ENCODE assay signal across 21 cellular contexts in the genomic region with DNA sequence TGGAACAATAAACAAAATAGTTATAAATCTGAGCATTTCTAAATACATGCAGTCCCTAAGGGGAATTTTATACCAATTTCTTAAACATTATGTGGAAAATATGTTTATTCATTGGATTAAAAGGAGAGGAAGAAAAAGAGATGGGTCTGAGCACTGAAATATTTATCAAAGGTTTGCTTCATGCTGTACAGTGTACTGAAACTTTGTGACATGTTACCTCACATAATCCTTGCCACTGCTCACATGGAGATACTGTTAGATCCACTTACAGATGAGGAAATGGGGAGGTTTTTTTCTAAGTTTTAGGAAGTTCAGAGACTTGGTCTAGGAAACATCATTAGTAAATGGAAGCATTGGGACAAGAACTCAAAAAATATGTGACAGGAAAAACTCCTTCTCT.
A peak's percentile ranks its signal among the peaks of the same experiment; 100 is the strongest.
DNase-seq lines count a peak whose midpoint lies in the region; ATAC-seq, FAIRE-seq and TF ChIP-seq lines count a peak whose summit lies in the region.
"Had no signal": no experiment of that assay in that cellular context is flagged by ENCODE, and none has a peak within 500 bp of the region (broad histone marks: within the 10 kb centered on the region; RNA-seq: fewer than 3 reads in every experiment).

No MANE protein-coding gene starts in this region.

- H2BK15ac ChIP-seq in IMR-90 (ENCODE audit: low read depth, low read length), result peak overlapping the region; percentile 97

- BruUV-seq in IMR-90 (replicated peaks; lab: Mats Ljungman, UMichigan), result no TSS peak

- peak overlapping the region; percentile 1 for H2BK5ac ChIP-seq in IMR-90 (ENCODE audit: low read depth, low read length, poor library complexity, severe bottlenecking)

- ATAC-seq in IMR-90 (ENCODE audit: low read depth) (peak; percentile 42; the same call in 1 of the 2 replicates), gastrocnemius medialis (peak; percentile 39 to 51), HG02610 (IDR thresholded peaks at IDR 0.05; ENCODE audit: unreplicated experiment) (no peak)
- ATAC-seq: A549, Right ventricle myocardium inferior had no signal

- H3K56ac ChIP-seq in IMR-90 (ENCODE audit: extremely low read depth, insufficient read depth, low read length), result no peak overlapping the region

- H2AK9ac ChIP-seq in IMR-90 (replicated peaks; ENCODE audit: low read depth, low read length, poor library complexity), result no peak overlapping the region

- peak overlapping the region; percentile 42 for H3K18ac ChIP-seq in IMR-90 (ENCODE audit: low read depth, low read length)

- dilution Hi-C loops in IMR-90 (cut with HindIII; ENCODE audit: low sequenced_read_pairs, unreplicated experiment), result no loop called here

- no peaks in the 10 kb centered on the region for H4K20me1 ChIP-seq in IMR-90 (ENCODE audit: insufficient read depth, low read length)

- H3K14ac ChIP-seq in IMR-90 (replicated peaks; ENCODE audit: low read depth, low read length), result 0 out of 2 replicates have a peak overlapping the region, but pooled peaks have one; percentile 26

- DNase-seq in IMR-90 (no peak), mesothelial cell of epicardium (ENCODE audit: low spot score in 2 of 2, unreplicated experiment in 2 of 2) (no peak), gastrocnemius medialis (no peak), NCI-H510A (lab: John Stamatoyannopoulos, UW) (no peak)
- no peak for DNase-seq in activated CD4-positive, alpha-beta T cell treated with anti-CD3 and anti-CD28 coated beads, Interleukin-2, amount 50 U/mL, for 4 hours
- DNase-seq in activated effector memory CD4-positive, alpha-beta T cell treated with anti-CD3 and anti-CD28 coated beads, Interleukin-2, amount 50 U/mL, for 16 hours, result no peak
- DNase-seq: CD4-positive, CD25-positive, alpha-beta regulatory T cell; EL; GF-D8; Karpas-422; MV-4-11; NCI-H1105 treated with DMSO at 0.1 percent for 48 hours; NCI-H1694; NCI-H2081 treated with DMSO at 0.1 percent for 48 hours; NCI-H2171 treated with DMSO at 0.1 percent for 48 hours; NCI-H526 had no signal

- H3K4me1 ChIP-seq in IMR-90 (ENCODE audit: control insufficient read depth, insufficient read depth, low read length) (peaks cover 4% of the 10 kb centered on the region), gastrocnemius medialis (peaks cover 20 to 27% of the 10 kb centered on the region in 2 donors)
- H3K4me1 ChIP-seq: A549 had no signal

- in situ Hi-C loops in IMR-90 (cut with MboI; ENCODE audit: low sequenced_read_pairs), result no loop called here
- in situ Hi-C loops in gastrocnemius medialis (cut with MboI; ENCODE audit: low sequenced_read_pairs in 4 of 4), result loop anchor here in 2 of 4 donors (25.0 kb wide), 1 partner anchor 428 kb away; no protein-coding TSS in a partner anchor

- H3K23ac ChIP-seq in IMR-90 (ENCODE audit: low read depth, low read length), result no peak overlapping the region; the same call in 1 of the 2 replicates

- no peak overlapping the region for H3K4me2 ChIP-seq in IMR-90 (ENCODE audit: low read depth, low read length)
- H3K4me2 ChIP-seq: A549 had no signal

- TF ChIP-seq POLR2A in IMR-90 (IDR thresholded peaks at IDR 0.05; ENCODE audit: low read depth, low read length) (no peak), gastrocnemius medialis (IDR thresholded peaks at IDR 0.05) (no peak)

- peak overlapping the region; percentile 13 to 65; a peak in 1 of 4 replicates for H4K8ac ChIP-seq in IMR-90 (ENCODE audit: low read depth in 2 of 2, low read length in 2 of 2)

- H3K9me3 ChIP-seq in IMR-90 (ENCODE audit: control insufficient read depth, insufficient read depth, low read length) (peaks cover 2% of the 10 kb centered on the region; the same call in 1 of the 2 replicates), gastrocnemius medialis (no peaks in the 10 kb centered on the region)
- H3K9me3 ChIP-seq: A549 had no signal

- H3K9me1 ChIP-seq in IMR-90 (ENCODE audit: insufficient read depth, low read length), result peaks cover 5% of the 10 kb centered on the region

- peak overlapping the region; percentile 76; the same call in 1 of the 2 replicates for H3K27ac ChIP-seq in IMR-90 (ENCODE audit: insufficient read depth, low read length)
- peak overlapping the region; percentile 29 to 70 (median 54) for H3K27ac ChIP-seq in gastrocnemius medialis
- H3K27ac ChIP-seq: A549 had no signal

- no peak overlapping the region for H2AK5ac ChIP-seq in IMR-90 (ENCODE audit: low read depth, low read length)

- no peaks in the 10 kb centered on the region for H3K27me3 ChIP-seq in IMR-90 (ENCODE audit: control insufficient read depth, insufficient read depth, low read length)
- H3K27me3 ChIP-seq in gastrocnemius medialis, result no peaks in the 10 kb centered on the region

- H3K4me1 Mint-ChIP-seq in mesothelial cell of epicardium, result peaks cover 20% of the 10 kb centered on the region
- H3K4me1 Mint-ChIP-seq: CD4-positive, CD25-positive, alpha-beta regulatory T cell had no signal

- TF ChIP-seq RAD21 in IMR-90 (IDR thresholded peaks at IDR 0.05; ENCODE audit: low read length), result no peak

- POLR2A ChIA-PET in IMR-90 (lab: Charles Lee; ENCODE audit: unreplicated experiment), result no interaction called here

- peaks cover 33% of the 10 kb centered on the region for H3K9me3 Mint-ChIP-seq in mesothelial cell of epicardium

- H2BK120ac ChIP-seq in IMR-90 (ENCODE audit: low read depth, low read length), result peak overlapping the region; percentile 14; the same call in 1 of the 2 replicates

- peak overlapping the region; percentile 41 for H3K27ac Mint-ChIP-seq in mesothelial cell of epicardium
- H3K27ac Mint-ChIP-seq: CD4-positive, CD25-positive, alpha-beta regulatory T cell had no signal

- FAIRE-seq in TTC549 (lab: Jason Lieb, UNC), result peak; percentile 94
- FAIRE-seq: A549, GM19239 had no signal

- H4K5ac ChIP-seq in IMR-90 (ENCODE audit: low read depth, low read length), result peak overlapping the region; percentile 61; the same call in 1 of the 2 replicates

- intact Hi-C loops in IMR-90 (cut with micrococcal nuclease) (no loop called here), gastrocnemius medialis (cut with DNase I; ENCODE audit: low total_unique reads) (no loop called here)

- CTCF ChIA-PET in IMR-90 (lab: Yijun Ruan, JAX), result no interaction called here

- H3K79me1 ChIP-seq in IMR-90 (ENCODE audit: low read depth in 1 of 2, low read length in 2 of 2), result no peaks in the 10 kb centered on the region

- H3K36me3 ChIP-seq in IMR-90 (ENCODE audit: control insufficient read depth, insufficient read depth, low read length) (no peaks in the 10 kb centered on the region), gastrocnemius medialis (no peaks in the 10 kb centered on the region)

- H3K4ac ChIP-seq in IMR-90 (ENCODE audit: low read depth, low read length), result peak overlapping the region; percentile 26; the same call in 1 of the 2 replicates

- H2AFZ ChIP-seq in IMR-90 (replicated peaks; ENCODE audit: low read length, poor library complexity), result no peak overlapping the region

- 0 out of 2 replicates have a peak overlapping the region, but pooled peaks have one; percentile 15 for H4K91ac ChIP-seq in IMR-90 (ENCODE audit: insufficient read depth, low read depth, low read length)

- no peak overlapping the region for H3K9ac ChIP-seq in IMR-90 (ENCODE audit: low read depth, low read length)

- peak overlapping the region; percentile 2; the same call in 1 of the 2 replicates for H2BK20ac ChIP-seq in IMR-90 (ENCODE audit: low read depth, low read length)

- H3K4me3 Mint-ChIP-seq in mesothelial cell of epicardium, result no peak overlapping the region
- H3K4me3 Mint-ChIP-seq: CD4-positive, CD25-positive, alpha-beta regulatory T cell had no signal

- TF ChIP-seq CTCF in IMR-90 (conservative IDR thresholded peaks at IDR 0.05; ENCODE audit: low read depth, low read length) (no peak), mesothelial cell of epicardium (IDR thresholded peaks at IDR 0.05; ENCODE audit: unreplicated experiment) (no peak), gastrocnemius medialis (IDR thresholded peaks at IDR 0.05 in 4 of 5, conservative IDR thresholded peaks at IDR 0.05 in 1 of 5) (no peak)

- H3K27me3 Mint-ChIP-seq in mesothelial cell of epicardium (ENCODE audit: low read depth), result no peaks in the 10 kb centered on the region
- H3K27me3 Mint-ChIP-seq: CD4-positive, CD25-positive, alpha-beta regulatory T cell had no signal

- H3K4me3 ChIP-seq in IMR-90 (ENCODE audit: insufficient read depth, low read depth, low read length) (no peak overlapping the region), gastrocnemius medialis (no peak overlapping the region)
- H3K4me3 ChIP-seq: A549 had no signal

- H3K36me3 Mint-ChIP-seq in mesothelial cell of epicardium, result peaks cover 14% of the 10 kb centered on the region
- H3K36me3 Mint-ChIP-seq: CD4-positive, CD25-positive, alpha-beta regulatory T cell had no signal

TF ChIP-seq in IMR-90, 13 proteins besides CTCF, POLR2A, EP300 and RAD21 (continues in another document):
- TF ChIP-seq RFX5 (IDR thresholded peaks at IDR 0.05; ENCODE audit: low read depth, low read length), result no peak
- TF ChIP-seq BHLHE40 (IDR thresholded peaks at IDR 0.05; ENCODE audit: low read depth, low read length), result no peak
- no peak for TF ChIP-seq RCOR1 (IDR thresholded peaks at IDR 0.05; ENCODE audit: insufficient replicate concordance, low read length)
- no peak for TF ChIP-seq MXI1 (IDR thresholded peaks at IDR 0.05; ENCODE audit: borderline replicate concordance, low read depth, low read length)
- TF ChIP-seq MAZ (IDR thresholded peaks at IDR 0.05; ENCODE audit: borderline replicate concordance, low read depth, low read length), result no peak
- no peak for TF ChIP-seq FOS (IDR thresholded peaks at IDR 0.05; ENCODE audit: low read depth, low read length)
- no peak for TF ChIP-seq SMC3 (IDR thresholded peaks at IDR 0.05; ENCODE audit: low read depth, low read length)
- TF ChIP-seq CEBPB (IDR thresholded peaks at IDR 0.05; ENCODE audit: low read depth, low read length), result no peak
- no peak for TF ChIP-seq NFE2L2 (IDR thresholded peaks at IDR 0.05; ENCODE audit: low read depth, low read length)
- no peak for TF ChIP-seq CHD1 (IDR thresholded peaks at IDR 0.05; ENCODE audit: low read depth, low read length)
- TF ChIP-seq, protein P1, sequence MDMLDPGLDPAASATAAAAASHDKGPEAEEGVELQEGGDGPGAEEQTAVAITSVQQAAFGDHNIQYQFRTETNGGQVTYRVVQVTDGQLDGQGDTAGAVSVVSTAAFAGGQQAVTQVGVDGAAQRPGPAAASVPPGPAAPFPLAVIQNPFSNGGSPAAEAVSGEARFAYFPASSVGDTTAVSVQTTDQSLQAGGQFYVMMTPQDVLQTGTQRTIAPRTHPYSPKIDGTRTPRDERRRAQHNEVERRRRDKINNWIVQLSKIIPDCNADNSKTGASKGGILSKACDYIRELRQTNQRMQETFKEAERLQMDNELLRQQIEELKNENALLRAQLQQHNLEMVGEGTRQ (IDR thresholded peaks at IDR 0.05; ENCODE audit: low read depth, low read length), result no peak
- TF ChIP-seq MAFK (IDR thresholded peaks at IDR 0.05; ENCODE audit: low read depth, low read length), result no peak
